In genomic region chr1:202192770-202193613, GRCh38 we compare ENCODE assay signal across 8 cellular contexts. TPM values are rescaled to one million over a fixed set of nuclear protein-coding genes. Genes with fewer than 3 reads are reported as not detected.
A peak's percentile ranks its signal among the peaks of the same experiment; 100 is the strongest.
DNase-seq lines count a peak whose midpoint lies in the region; ATAC-seq lines count a peak whose summit lies in the region.

No MANE protein-coding gene starts in this region.

- ATAC-seq in HG02973 (IDR thresholded peaks at IDR 0.05; ENCODE audit: unreplicated experiment), result no peak

- DNase-seq in SKM-1 treated with dmso at 0.1 percent for 144 hours (lab: John Stamatoyannopoulos, UW; ENCODE audit: unreplicated experiment), result peak; percentile 41
- DNase-seq in SKM-1 (lab: John Stamatoyannopoulos, UW; ENCODE audit: unreplicated experiment), result no peak
- DNase-seq in NCI-H1105 (lab: John Stamatoyannopoulos, UW), result peak; percentile 55
- DNase-seq in activated CD4-positive, alpha-beta T cell treated with anti-CD3 and anti-CD28 coated beads for 48 hours, result peak; percentile 68
- DNase-seq in dermis blood vessel endothelial cell, result peak; percentile 75
- peak; percentile 50 to 68 for DNase-seq in lung microvascular endothelial cell (ENCODE audit: low read depth in 2 of 2)
- peak; percentile 38 to 40 for DNase-seq in stimulated activated CD8-positive, alpha-beta memory T cell treated with anti-CD3 and anti-CD28 coated beads, Interleukin-15, amount 100 ng/mL, for 48 hours (ENCODE audit: low read depth in 2 of 2)

RNA-seq across cellular contexts. Expression of gene LGR6, which starts 0.6 kb away (rescaled TPM):
- total RNA-seq in dermis blood vessel endothelial cell (not detected in 2 replicates), lung microvascular endothelial cell (not detected in 2 replicates)

RNA-seq across cellular contexts. Expression of gene PTPN7, which starts 32.6 kb away (rescaled TPM):
- total RNA-seq in dermis blood vessel endothelial cell (0.09 and 0.68 TPM in 2 replicates), lung microvascular endothelial cell (not detected in 2 replicates)

RNA-seq across cellular contexts. Expression of gene ARL8A, which starts 48.5 kb away (rescaled TPM):
- total RNA-seq in dermis blood vessel endothelial cell, result 32.7 and 40.5 TPM in 2 replicates
- total RNA-seq in lung microvascular endothelial cell, result 16.8 and 25.2 TPM in 2 replicates
